31 cellular contexts compared by ENCODE assay signal in genomic region chr10:8700689-8701088, GRCh38.
"Had no signal": no experiment of that assay in that cellular context is flagged by ENCODE, and none has a peak within 500 bp of the region (broad histone marks: within the 10 kb centered on the region; RNA-seq: fewer than 3 reads in every experiment).

No MANE protein-coding gene starts in this region.

- H3K79me2 ChIP-seq: parathyroid adenoma had no signal

- FAIRE-seq: small intestine, urothelium cell line had no signal

- H3K27ac Mint-ChIP-seq: natural killer cell; nephron; neural progenitor cell; progenitor cell of endocrine pancreas; stimulated activated memory B cell treated with anti-CD40 and anti-IgM and Interleukin-4, amounts not matched to agents 10 μg/mL and 1 μg/mL and 100 μg/mL, for 72 hours; stimulated activated naive CD8-positive, alpha-beta T cell treated with anti-CD3 and anti-CD28 coated beads, Interleukin-15, amount 100 ng/mL, for 72 hours had no signal

- H3K9me3 ChIP-seq: ovary, psoas muscle, right lobe of liver, sigmoid colon, spleen, suprapubic skin, testis, tibial artery, transverse colon, upper lobe of left lung, vagina had no signal

- H3K27ac ChIP-seq: neural progenitor cell, ovary, parathyroid adenoma, psoas muscle, right lobe of liver, sigmoid colon, spleen, suprapubic skin, testis, tibial artery, transverse colon, upper lobe of left lung, vagina had no signal

- H3K4me1 ChIP-seq: neural progenitor cell, parathyroid adenoma, psoas muscle, right lobe of liver, sigmoid colon, spleen, testis, tibial artery, transverse colon, upper lobe of left lung had no signal

- H3K36me3 Mint-ChIP-seq: natural killer cell; neural progenitor cell; stimulated activated memory B cell treated with anti-CD40 and anti-IgM and Interleukin-4, amounts not matched to agents 10 μg/mL and 1 μg/mL and 100 μg/mL, for 72 hours had no signal

- H2AFZ ChIP-seq: neural progenitor cell, parathyroid adenoma had no signal

- H3K4me3 Mint-ChIP-seq: natural killer cell; nephron; neural progenitor cell; stimulated activated memory B cell treated with anti-CD40 and anti-IgM and Interleukin-4, amounts not matched to agents 10 μg/mL and 1 μg/mL and 100 μg/mL, for 72 hours; stimulated activated naive CD8-positive, alpha-beta T cell treated with anti-CD3 and anti-CD28 coated beads, Interleukin-15, amount 100 ng/mL, for 72 hours had no signal

- H3K4me1 Mint-ChIP-seq: natural killer cell; nephron; neural progenitor cell; stimulated activated memory B cell treated with anti-CD40 and anti-IgM and Interleukin-4, amounts not matched to agents 10 μg/mL and 1 μg/mL and 100 μg/mL, for 72 hours; stimulated activated naive CD8-positive, alpha-beta T cell treated with anti-CD3 and anti-CD28 coated beads, Interleukin-15, amount 100 ng/mL, for 72 hours had no signal

- H3K27me3 Mint-ChIP-seq: stimulated activated memory B cell treated with anti-CD40 and anti-IgM and Interleukin-4, amounts not matched to agents 10 μg/mL and 1 μg/mL and 100 μg/mL, for 72 hours; stimulated activated naive CD8-positive, alpha-beta T cell treated with anti-CD3 and anti-CD28 coated beads, Interleukin-15, amount 100 ng/mL, for 72 hours had no signal

- H3K27me3 ChIP-seq: neural progenitor cell, ovary, right lobe of liver, sigmoid colon, spleen, suprapubic skin, testis, tibial artery, transverse colon, upper lobe of left lung, vagina had no signal

- H3K4me3 ChIP-seq: neural progenitor cell, ovary, psoas muscle, right lobe of liver, sigmoid colon, spleen, suprapubic skin, testis, tibial artery, transverse colon, upper lobe of left lung, vagina had no signal

- H3K4me2 ChIP-seq: neural progenitor cell had no signal

- H3K9ac ChIP-seq: neural progenitor cell, parathyroid adenoma had no signal

- ATAC-seq: natural killer cell; psoas muscle; right cardiac atrium; right lobe of liver; stimulated activated memory B cell treated with anti-CD40 and anti-IgM and Interleukin-4, amounts not matched to agents 10 μg/mL and 1 μg/mL and 100 μg/mL, for 72 hours; stimulated activated naive CD8-positive, alpha-beta T cell treated with anti-CD3 and anti-CD28 coated beads, Interleukin-15, amount 100 ng/mL, for 72 hours; stimulated activated naive CD8-positive, alpha-beta T cell treated with anti-CD3 and anti-CD28 coated beads, Interleukin-15, Interleukin-2, amounts not matched to agents 100 U/mL and 50 U/mL, for 24 hours had no signal

- H3K36me3 ChIP-seq: neural progenitor cell, ovary, right lobe of liver, sigmoid colon, spleen, suprapubic skin, tibial artery, transverse colon, upper lobe of left lung, vagina had no signal

- H3K9me3 Mint-ChIP-seq: natural killer cell; neural progenitor cell; stimulated activated naive CD8-positive, alpha-beta T cell treated with anti-CD3 and anti-CD28 coated beads, Interleukin-15, amount 100 ng/mL, for 72 hours had no signal

- DNase-seq: natural killer cell; occipital lobe; ovary; posterior cingulate gyrus; psoas muscle; right cardiac atrium; right lobe of liver; sigmoid colon; small intestine; spleen; stimulated activated CD4-positive, alpha-beta T cell treated with anti-CD3 and anti-CD28 coated beads, Interleukin-12 subunit alpha, Interleukin-12 subunit beta, amount 100 ng/mL, for 4 hours; stimulated activated CD4-positive, alpha-beta T cell treated with anti-CD3 and anti-CD28 coated beads, Interleukin-1b, Interleukin-23, amount 100 ng/mL, for 48 hours; stimulated activated CD4-positive, alpha-beta T cell treated with anti-CD3 and anti-CD28 coated beads, Interleukin-4, amount 100 ng/mL, for 1 hour; stimulated activated CD4-positive, alpha-beta T cell treated with anti-CD3 and anti-CD28 coated beads, Interleukin-4, amount 100 ng/mL, for 4 hours; stimulated activated CD8-positive, alpha-beta memory T cell treated with anti-CD3 and anti-CD28 coated beads, Interleukin-4, amount 100 ng/mL, for 48 hours; stimulated activated naive CD4-positive, alpha-beta T cell; stimulated activated naive CD8-positive, alpha-beta T cell treated with anti-CD3 and anti-CD28 coated beads, Interleukin-15, amount 100 ng/mL, for 72 hours; stimulated activated naive CD8-positive, alpha-beta T cell treated with anti-CD3 and anti-CD28 coated beads, Interleukin-15, Interleukin-2, amounts not matched to agents 100 U/mL and 50 U/mL, for 24 hours; substantia nigra; testis; tibial artery; transverse colon; upper lobe of left lung had no signal
